ENCODE assay signal across 8 cellular contexts in genomic region chr1:151166506-151166956, GRCh38. TPM values are rescaled to one million over a fixed set of nuclear protein-coding genes. Genes with fewer than 3 reads are reported as not detected.
A peak's percentile ranks its signal among the peaks of the same experiment; 100 is the strongest.
DNase-seq lines count a peak whose midpoint lies in the region; ATAC-seq lines count a peak whose summit lies in the region.

No MANE protein-coding gene starts in this region.

- intact Hi-C loops in right cardiac atrium (cut with DNase I) = no loop called here

- no peaks in the 10 kb centered on the region for H3K9me3 Mint-ChIP-seq in activated CD8-positive, alpha-beta T cell treated with anti-CD3 and anti-CD28 coated beads, Interleukin-2, amount 10 ng/mL, durations not matched to agents 7 days and 5 days (ENCODE audit: insufficient read depth)

- H3K4me2 ChIP-seq in skeletal muscle satellite cell (ENCODE audit: low read length) = peak overlapping the region; percentile 96

- peaks cover 49% of the 10 kb centered on the region for H3K36me3 Mint-ChIP-seq in activated CD8-positive, alpha-beta T cell treated with anti-CD3 and anti-CD28 coated beads, Interleukin-2, amount 10 ng/mL, durations not matched to agents 7 days and 5 days (ENCODE audit: low read depth)

- H3K9ac ChIP-seq in skeletal muscle satellite cell (ENCODE audit: low read depth, low read length) = peak overlapping the region; percentile 92

- H3K4me3 Mint-ChIP-seq in activated CD8-positive, alpha-beta T cell treated with anti-CD3 and anti-CD28 coated beads, Interleukin-2, amount 10 ng/mL, durations not matched to agents 7 days and 5 days = peak overlapping the region; percentile 92

- ATAC-seq in HG03442 (IDR thresholded peaks at IDR 0.05; ENCODE audit: unreplicated experiment) (peak; percentile 2), right cardiac atrium (no peak), GM21576 (IDR thresholded peaks at IDR 0.05; ENCODE audit: unreplicated experiment) (no peak), HG03342 (IDR thresholded peaks at IDR 0.05; ENCODE audit: unreplicated experiment) (no peak)
- ATAC-seq in activated CD8-positive, alpha-beta T cell treated with anti-CD3 and anti-CD28 coated beads, Interleukin-2, amount 10 ng/mL, durations not matched to agents 7 days and 5 days = peak; percentile 9

- no peaks in the 10 kb centered on the region for H3K27me3 Mint-ChIP-seq in activated CD8-positive, alpha-beta T cell treated with anti-CD3 and anti-CD28 coated beads, Interleukin-2, amount 10 ng/mL, durations not matched to agents 7 days and 5 days (ENCODE audit: low read depth)

- peak; percentile 63 for DNase-seq in CMK (ENCODE audit: low read depth)
- DNase-seq in activated CD8-positive, alpha-beta T cell treated with anti-CD3 and anti-CD28 coated beads, Interleukin-2, amount 10 ng/mL, durations not matched to agents 7 days and 5 days = no peak
- DNase-seq in right cardiac atrium = peak in 1 of 3 donors; percentile 50
- DNase-seq in NCI-H2107 treated with DMSO at 0.1 percent for 48 hours (lab: John Stamatoyannopoulos, UW; ENCODE audit: unreplicated experiment) = no peak

- H3K9me3 ChIP-seq in right cardiac atrium (ENCODE audit: control insufficient read depth, low read length) (no peaks in the 10 kb centered on the region), skeletal muscle satellite cell (replicated peaks; ENCODE audit: low read length) (no peaks in the 10 kb centered on the region)

- H3K4me1 ChIP-seq in right cardiac atrium (ENCODE audit: control insufficient read depth, insufficient read depth, low read length) (peaks cover 7% of the 10 kb centered on the region), skeletal muscle satellite cell (ENCODE audit: control insufficient read depth, insufficient read depth, low read length) (peaks cover 20% of the 10 kb centered on the region)

- WGBS in right cardiac atrium = 4% methylated on average over 15 of the region's 15 CpGs

- H3K27me3 ChIP-seq in right cardiac atrium (ENCODE audit: control insufficient read depth, insufficient read depth) = no peaks in the 10 kb centered on the region
- H3K27me3 ChIP-seq in skeletal muscle satellite cell (ENCODE audit: control insufficient read depth, insufficient read depth, low read length) = no peaks in the 10 kb centered on the region

- CTCF ChIA-PET in activated CD8-positive, alpha-beta T cell treated with anti-CD3 and anti-CD28 coated beads, Interleukin-2, amount 10 ng/mL, durations not matched to agents 7 days and 5 days (lab: Charles Lee) = interaction anchor here (1.0 to 2.2 kb wide), 3 partner anchors 10 to 174 kb away, joined by 4 to 7 read pairs (median 6); partner anchors contain the start of gene TNFAIP8L2

- no peak overlapping the region for H3K27ac ChIP-seq in right cardiac atrium (ENCODE audit: low read length)

- POLR2A ChIA-PET in activated CD8-positive, alpha-beta T cell treated with anti-CD3 and anti-CD28 coated beads, Interleukin-2, amount 10 ng/mL, durations not matched to agents 7 days and 5 days (lab: Charles Lee) = interaction anchor here (0.5 to 2.3 kb wide), 7 partner anchors 10 to 115 kb away, joined by 3 to 24 read pairs (median 3); partner anchors contain the start of genes CDC42SE1, TNFAIP8L2 and VPS72

- H3K27ac Mint-ChIP-seq in activated CD8-positive, alpha-beta T cell treated with anti-CD3 and anti-CD28 coated beads, Interleukin-2, amount 10 ng/mL, durations not matched to agents 7 days and 5 days = peak overlapping the region; percentile 94

- H3K4me1 Mint-ChIP-seq in activated CD8-positive, alpha-beta T cell treated with anti-CD3 and anti-CD28 coated beads, Interleukin-2, amount 10 ng/mL, durations not matched to agents 7 days and 5 days (ENCODE audit: low read depth) = peaks cover 37% of the 10 kb centered on the region

- H3K36me3 ChIP-seq in skeletal muscle satellite cell (ENCODE audit: insufficient read depth, low read length) = peaks cover 34% of the 10 kb centered on the region

- peak overlapping the region; percentile 98 for H3K4me3 ChIP-seq in right cardiac atrium (ENCODE audit: low read length)
- H3K4me3 ChIP-seq in skeletal muscle satellite cell (ENCODE audit: low read length) = peak overlapping the region; percentile 91

RNA-seq across cellular contexts. Expression of gene SCNM1, which starts 0.6 kb away (rescaled TPM):
- total RNA-seq in activated CD8-positive, alpha-beta T cell treated with anti-CD3 and anti-CD28 coated beads, Interleukin-2, amount 10 ng/mL, durations not matched to agents 7 days and 5 days = 10 to 100 TPM; 53.0 to 55.9 TPM
- 10 to 100 TPM; 18.3 to 25.6 (median 21.5) TPM for total RNA-seq in right cardiac atrium
- 23.7 TPM for polyA plus RNA-seq in right cardiac atrium
- 22.3 and 37.1 TPM in 2 replicates for total RNA-seq in skeletal muscle satellite cell (2012; rRNA removed)

RNA-seq across cellular contexts. Expression of gene LYSMD1, which starts 0.8 kb away (rescaled TPM):
- total RNA-seq in activated CD8-positive, alpha-beta T cell treated with anti-CD3 and anti-CD28 coated beads, Interleukin-2, amount 10 ng/mL, durations not matched to agents 7 days and 5 days = 1 to 10 TPM; 3.7 to 4.3 TPM
- 10 to 100 TPM in 3 of 4 donors, 1 to 10 TPM in 1; 8.5 to 16.5 (median 15.6) TPM for total RNA-seq in right cardiac atrium
- polyA plus RNA-seq in right cardiac atrium = 9.9 TPM
- 8.9 and 9.8 TPM in 2 replicates for total RNA-seq in skeletal muscle satellite cell (2012; rRNA removed)

RNA-seq across cellular contexts. Expression of gene TMOD4, which starts 9.2 kb away (rescaled TPM):
- total RNA-seq in activated CD8-positive, alpha-beta T cell treated with anti-CD3 and anti-CD28 coated beads, Interleukin-2, amount 10 ng/mL, durations not matched to agents 7 days and 5 days = 1 to 10 TPM; 2.2 to 3.4 TPM
- total RNA-seq in right cardiac atrium = not detected
- polyA plus RNA-seq in right cardiac atrium = 0.20 TPM
- not detected in 2 replicates for total RNA-seq in skeletal muscle satellite cell (2012; rRNA removed)

RNA-seq across cellular contexts. Expression of gene TNFAIP8L2, which starts 10.1 kb away (rescaled TPM):
- total RNA-seq in activated CD8-positive, alpha-beta T cell treated with anti-CD3 and anti-CD28 coated beads, Interleukin-2, amount 10 ng/mL, durations not matched to agents 7 days and 5 days = 10 to 100 TPM; 18.5 to 20.0 TPM
- 1 to 10 TPM; 1.8 to 3.7 (median 2.3) TPM for total RNA-seq in right cardiac atrium
- 2.1 TPM for polyA plus RNA-seq in right cardiac atrium
- not detected in 2 replicates for total RNA-seq in skeletal muscle satellite cell (2012; rRNA removed)

RNA-seq across cellular contexts. Expression of gene SEMA6C, which starts 20.1 kb away (rescaled TPM):
- 1 to 10 TPM; 1.9 to 2.2 TPM for total RNA-seq in activated CD8-positive, alpha-beta T cell treated with anti-CD3 and anti-CD28 coated beads, Interleukin-2, amount 10 ng/mL, durations not matched to agents 7 days and 5 days
- 10 to 100 TPM; 23.7 to 70.5 (median 53.3) TPM for total RNA-seq in right cardiac atrium
- 58.3 TPM for polyA plus RNA-seq in right cardiac atrium
- total RNA-seq in skeletal muscle satellite cell (2012; rRNA removed) = 0.87 and 1.8 TPM in 2 replicates

Comparison
In these comparisons a context has a peak if more than half of its experiments do, and no peak if none do; other contexts are left out.
1. ATAC-seq: peak in HG03442 (single experiment) and activated CD8-positive, alpha-beta T cell treated with anti-CD3 and anti-CD28 coated beads, Interleukin-2, amount 10 ng/mL, durations not matched to agents 7 days and 5 days (single experiment); none in right cardiac atrium (0 of 2), GM21576 (single experiment) and HG03342 (single experiment).